In the genomic region with DNA sequence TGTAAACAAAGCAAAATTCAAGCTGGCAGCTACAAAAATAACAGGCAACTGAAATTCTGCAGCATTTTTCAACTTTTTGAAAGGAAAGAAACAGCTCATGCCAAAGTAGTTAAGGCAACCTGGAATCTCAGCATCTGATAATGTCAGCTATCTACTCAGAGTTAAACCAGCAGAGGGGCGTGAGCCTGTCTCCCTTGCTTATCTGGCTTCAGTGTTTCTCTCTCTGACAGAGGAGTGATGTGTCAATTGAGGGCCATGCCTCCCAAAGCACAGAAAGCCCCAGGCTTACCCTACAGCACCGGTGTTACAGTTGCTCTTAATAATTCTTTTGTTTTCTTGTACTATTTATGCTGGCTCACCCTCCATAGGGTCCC, we compare ENCODE assay signal across 1 cellular context.
TF ChIP-seq lines count a peak whose summit lies in the region.

No MANE protein-coding gene starts in this region.

TF ChIP-seq in HepG2, 621 proteins besides CTCF, POLR2A, EP300 and RAD21:
- TF ChIP-seq ZHX1 (CRISPR knock-in tag; IDR thresholded peaks at IDR 0.05; ENCODE audit: low read depth) (no peak), ZNF234 (CRISPR knock-in tag; conservative IDR thresholded peaks at IDR 0.05) (no peak), STAG1 (CRISPR knock-in tag; IDR thresholded peaks at IDR 0.05) (peak; percentile 19), KDM2A (CRISPR knock-in tag; IDR thresholded peaks at IDR 0.05; ENCODE audit: borderline replicate concordance, low read depth) (no peak), CEBPB (IDR thresholded peaks at IDR 0.05; ENCODE audit: borderline replicate concordance, low read depth, low read length) (no peak)
